ENCODE assay signal across 17 cellular contexts in genomic region chr20:64160536-64161495, GRCh38. TPM values are rescaled to one million over a fixed set of nuclear protein-coding genes. Genes with fewer than 3 reads are reported as not detected.
DNase-seq lines count a peak whose midpoint lies in the region; ATAC-seq and TF ChIP-seq lines count a peak whose summit lies in the region.
"Had no signal": no experiment of that assay in that cellular context is flagged by ENCODE, and none has a peak within 500 bp of the region (broad histone marks: within the 10 kb centered on the region; RNA-seq: fewer than 3 reads in every experiment).

No MANE protein-coding gene starts in this region.

- no peak overlapping the region for H3K9ac ChIP-seq in H9 (ENCODE audit: extremely low read depth, insufficient read length, low read length)
- H3K9ac ChIP-seq in iPS-20b (ENCODE audit: low read depth, low read length), result no peak overlapping the region

- peak overlapping the region in 1 of 2 experiments; percentile 70; a peak in 3 of 5 replicates for H3K4me3 Mint-ChIP-seq in H9
- H3K4me3 Mint-ChIP-seq: activated CD8-positive, alpha-beta T cell treated with anti-CD3 and anti-CD28 coated beads for 36 hours had no signal

- no peaks in the 10 kb centered on the region for H3K79me1 ChIP-seq in H9 (ENCODE audit: insufficient read depth, low read depth, low read length, poor library complexity, severe bottlenecking)

- peaks cover 59% of the 10 kb centered on the region for H3K27me3 Mint-ChIP-seq in H9 (ENCODE audit: low read depth)

- no peaks in the 10 kb centered on the region for H3K9me3 Mint-ChIP-seq in H9
- H3K9me3 Mint-ChIP-seq: activated CD8-positive, alpha-beta T cell treated with anti-CD3 and anti-CD28 coated beads for 36 hours had no signal

- no peak overlapping the region; the same call in 1 of the 2 replicates for H3K14ac ChIP-seq in H9 (ENCODE audit: insufficient read depth, low read length)

- peak overlapping the region; percentile 59 for H3K4me3 ChIP-seq in iPS-20b (ENCODE audit: low read length)

- WGBS in H9 (ENCODE audit: extremely low coverage, insufficient read length, low lambda C conversion rate), result no CpG with 5 or more reads among the region's 34 CpGs

- no peaks in the 10 kb centered on the region for H4K20me1 ChIP-seq in H9 (ENCODE audit: control insufficient read depth, insufficient read depth, insufficient read length)

- H3K4ac ChIP-seq in H9 (ENCODE audit: low read depth, low read length), result no peak overlapping the region

- no peak overlapping the region for H4K8ac ChIP-seq in H9 (replicated peaks; ENCODE audit: insufficient read length, low read depth, low read length)

- no peaks in the 10 kb centered on the region for H3K23me2 ChIP-seq in H9 (ENCODE audit: insufficient read length, low read depth, low read length, poor library complexity, severe bottlenecking)

- H4K5ac ChIP-seq in H9 (ENCODE audit: insufficient read length, low read depth, low read length), result no peak overlapping the region

- H3K4me1 ChIP-seq in H9 (ENCODE audit: insufficient read depth, low read length) (peaks cover 4% of the 10 kb centered on the region; the same call in 1 of the 2 replicates), iPS-20b (ENCODE audit: insufficient read depth, low read length) (peaks cover 25% of the 10 kb centered on the region; the same call in 1 of the 2 replicates)

- no peak for TF ChIP-seq CTCF in H9 (conservative IDR thresholded peaks at IDR 0.05)

- no peaks in the 10 kb centered on the region for H3K36me3 ChIP-seq in iPS-20b (ENCODE audit: insufficient read depth, low read depth, low read length)

- peak overlapping the region; percentile 47 for H3K4me2 ChIP-seq in H9 (ENCODE audit: insufficient read depth, insufficient read length, low read length)

- H2BK12ac ChIP-seq in H9 (ENCODE audit: insufficient read length, low read depth, low read length), result no peak overlapping the region

- H3T11ph ChIP-seq in H9 (ENCODE audit: low read length), result no peak overlapping the region

- no peak overlapping the region for H2BK15ac ChIP-seq in H9 (ENCODE audit: low read depth, low read length)

- H3K27ac Mint-ChIP-seq in H9, result no peak overlapping the region
- H3K27ac Mint-ChIP-seq: activated CD8-positive, alpha-beta T cell treated with anti-CD3 and anti-CD28 coated beads for 36 hours had no signal

- peaks cover 55 to 67% of the 10 kb centered on the region in 2 experiments for H3K4me1 Mint-ChIP-seq in H9

- H3K27me3 ChIP-seq in H9 (ENCODE audit: insufficient read depth, low read length) (no peaks in the 10 kb centered on the region; the same call in 1 of the 2 replicates), iPS-20b (ENCODE audit: insufficient read depth, low read length) (peaks cover 59% of the 10 kb centered on the region)

- no peak overlapping the region for H3K23ac ChIP-seq in H9 (ENCODE audit: insufficient read length, low read depth, low read length)

- H3K36me3 Mint-ChIP-seq in H9 (ENCODE audit: insufficient read depth in 1 of 3, low read depth in 3 of 3), result no peaks in the 10 kb centered on the region

- ATAC-seq in SK-N-SH treated with all-trans-retinoic acid at 6 μM for 48 hours (no peak), GM21528 (IDR thresholded peaks at IDR 0.05; ENCODE audit: low FRiP score, unreplicated experiment) (no peak)

- H2BK20ac ChIP-seq in H9 (ENCODE audit: low read depth, low read length, poor library complexity, severe bottlenecking), result no peak overlapping the region

- no peak overlapping the region for H2AK5ac ChIP-seq in H9 (ENCODE audit: insufficient read length, low read length)

- H2AFZ ChIP-seq in H9 (ENCODE audit: low read length), result no peak overlapping the region

- H4K91ac ChIP-seq in H9 (ENCODE audit: insufficient read length, low read depth, low read length), result no peak overlapping the region

- H3K27ac ChIP-seq in H9 (ENCODE audit: insufficient read length, low read depth, low read length), result no peak overlapping the region
- no peak overlapping the region for H3K27ac ChIP-seq in iPS-20b (ENCODE audit: low read length)

- DNase-seq in D341Med (ENCODE audit: low spot score) (peak; percentile 77), H9 (no peak), NCI-H526 (lab: John Stamatoyannopoulos, UW) (peak; percentile 60 to 77), iPS-NIHi7 (ENCODE audit: extremely low spot score) (no peak), SKM-1 treated with dmso at 0.1 percent for 144 hours (lab: John Stamatoyannopoulos, UW; ENCODE audit: unreplicated experiment) (no peak)
- DNase-seq: activated CD8-positive, alpha-beta T cell treated with anti-CD3 and anti-CD28 coated beads for 36 hours; amniotic stem cell; NCI-H2081 treated with DMSO at 0.1 percent for 48 hours; occipital lobe; stimulated activated CD4-positive, alpha-beta T cell treated with anti-CD3 and anti-CD28 coated beads, Interleukin-4, amount 100 ng/mL, for 24 hours had no signal

- no peaks in the 10 kb centered on the region for H3K79me2 ChIP-seq in H9 (ENCODE audit: insufficient read depth, low read length)

- H3K9me3 ChIP-seq in H9 (ENCODE audit: control insufficient read depth, low read depth, low read length), result no peaks in the 10 kb centered on the region
- H3K9me3 ChIP-seq in iPS-20b (ENCODE audit: insufficient read depth, low read depth, low read length), result no peaks in the 10 kb centered on the region

- H2BK5ac ChIP-seq in H9 (ENCODE audit: insufficient read length, low read length), result no peak overlapping the region

- H3K56ac ChIP-seq in H9 (ENCODE audit: insufficient read length, low read depth, low read length), result no peak overlapping the region

- no peak overlapping the region for H2BK120ac ChIP-seq in H9 (ENCODE audit: low read depth, low read length, poor library complexity, severe bottlenecking)

- H3K18ac ChIP-seq in H9 (ENCODE audit: insufficient read length, low read depth, low read length), result no peak overlapping the region

TF ChIP-seq in SK-N-SH treated with all-trans-retinoic acid at 6 μM for 48 hours, 23 proteins besides CTCF, POLR2A, EP300 and RAD21:
- TF ChIP-seq PATZ1 (CRISPR knock-in tag; IDR thresholded peaks at IDR 0.05; ENCODE audit: borderline replicate concordance) (no peak), CREB5 (CRISPR knock-in tag; IDR thresholded peaks at IDR 0.05; ENCODE audit: low read depth) (no peak), TCF4 (CRISPR knock-in tag; IDR thresholded peaks at IDR 0.05; ENCODE audit: borderline replicate concordance) (no peak), ZFP30 (CRISPR knock-in tag; IDR thresholded peaks at IDR 0.05) (no peak), ZNF70 (CRISPR knock-in tag; IDR thresholded peaks at IDR 0.05) (no peak), ARNTL (CRISPR knock-in tag; IDR thresholded peaks at IDR 0.05; ENCODE audit: borderline replicate concordance, low read depth) (no peak), TOX (CRISPR knock-in tag; IDR thresholded peaks at IDR 0.05; ENCODE audit: borderline replicate concordance) (no peak), ZFP3 (CRISPR knock-in tag; IDR thresholded peaks at IDR 0.05) (no peak), RARB (CRISPR knock-in tag; IDR thresholded peaks at IDR 0.05) (no peak), ZNF565 (CRISPR knock-in tag; conservative IDR thresholded peaks at IDR 0.05; ENCODE audit: low read depth) (no peak), ZNF8 (CRISPR knock-in tag; IDR thresholded peaks at IDR 0.05) (no peak), GLIS3 (CRISPR knock-in tag; IDR thresholded peaks at IDR 0.05) (no peak), PPARA (CRISPR knock-in tag; IDR thresholded peaks at IDR 0.05; ENCODE audit: borderline replicate concordance) (no peak)

RNA-seq across cellular contexts. Expression of gene MYT1, which starts 3.4 kb away (rescaled TPM):
- 0.68 and 0.79 TPM in 2 replicates for total RNA-seq in H9 (2021)
- total RNA-seq: activated CD8-positive, alpha-beta T cell treated with anti-CD3 and anti-CD28 coated beads for 36 hours; HT1080; M059J; mesenteric fat pad had no signal

RNA-seq across cellular contexts. Expression of gene NPBWR2, which starts 53.5 kb away (rescaled TPM):
- not detected in 2 replicates for total RNA-seq in H9 (2021)
- total RNA-seq: activated CD8-positive, alpha-beta T cell treated with anti-CD3 and anti-CD28 coated beads for 36 hours; HT1080; M059J; mesenteric fat pad; occipital lobe; temporal lobe had no signal

Comparison
In these comparisons a context has a peak if more than half of its experiments do, and no peak if none do; other contexts are left out.
1. DNase-seq: peak in D341Med (single experiment) and NCI-H526 (2 of 2); none in H9 (single experiment), iPS-NIHi7 (single experiment) and SKM-1 treated with dmso at 0.1 percent for 144 hours (single experiment).